ENCODE assay signal across 8 cellular contexts in genomic region chr3:127598841-127599570, GRCh38. TPM values are rescaled to one million over a fixed set of nuclear protein-coding genes. Genes with fewer than 3 reads are reported as not detected.
DNase-seq lines count a peak whose midpoint lies in the region; ATAC-seq and TF ChIP-seq lines count a peak whose summit lies in the region.

No MANE protein-coding gene starts in this region.

- H4K91ac ChIP-seq in IMR-90 (ENCODE audit: insufficient read depth, low read depth, low read length): peak overlapping the region; percentile 8; the same call in 1 of the 2 replicates

- H4K5ac ChIP-seq in IMR-90 (ENCODE audit: low read depth, low read length): no peak overlapping the region

- DNase-seq in IMR-90 (no peak), germinal center (ENCODE audit: low spot score) (no peak), SW 1271 (lab: John Stamatoyannopoulos, UW) (no peak), mesenteric fat pad (ENCODE audit: low spot score) (no peak), NCI-H524 (lab: John Stamatoyannopoulos, UW) (no peak)
- no peak for DNase-seq in central memory CD8-positive, alpha-beta T cell (ENCODE audit: low spot score in 2 of 2)
- no peak for DNase-seq in naive thymus-derived CD8-positive, alpha-beta T cell

- TF ChIP-seq POLR2A in IMR-90 (IDR thresholded peaks at IDR 0.05; ENCODE audit: low read depth, low read length): no peak

- H3K36me3 Mint-ChIP-seq in central memory CD8-positive, alpha-beta T cell (ENCODE audit: insufficient read depth): peaks cover 7% of the 10 kb centered on the region
- peaks cover 0 to 8% (median 0%) of the 10 kb centered on the region in 3 donors for H3K36me3 Mint-ChIP-seq in naive thymus-derived CD8-positive, alpha-beta T cell

- dilution Hi-C loops in IMR-90 (cut with HindIII; ENCODE audit: low sequenced_read_pairs, unreplicated experiment): no loop called here

- no peak overlapping the region for H2BK20ac ChIP-seq in IMR-90 (ENCODE audit: low read depth, low read length)

- BruUV-seq in IMR-90 (replicated peaks; lab: Mats Ljungman, UMichigan): no TSS peak

- peak overlapping the region; percentile 68 to 86 (median 75) for H3K4me3 ChIP-seq in BLaER1 treated with 17β-estradiol and CSF1 and Interleukin-3, amounts not matched to agents 10 nM and 100 nM
- H3K4me3 ChIP-seq in IMR-90 (ENCODE audit: insufficient read depth, low read depth, low read length): peak overlapping the region; percentile 52

- no peak for TF ChIP-seq RAD21 in IMR-90 (IDR thresholded peaks at IDR 0.05; ENCODE audit: low read length)

- H3K79me1 ChIP-seq in IMR-90 (ENCODE audit: low read depth in 1 of 2, low read length in 2 of 2): peaks cover 13 to 28% of the 10 kb centered on the region in 2 experiments

- no peak for ATAC-seq in IMR-90 (ENCODE audit: low read depth)
- ATAC-seq in central memory CD8-positive, alpha-beta T cell (replicated peaks; ENCODE audit: extremely low read depth, poor library complexity, severe bottlenecking): no peak
- ATAC-seq in naive thymus-derived CD8-positive, alpha-beta T cell: no peak

- H2BK15ac ChIP-seq in IMR-90 (ENCODE audit: low read depth, low read length): no peak overlapping the region

- peak overlapping the region; percentile 68 for H3K4me3 Mint-ChIP-seq in central memory CD8-positive, alpha-beta T cell
- peak overlapping the region; percentile 70 to 91 (median 84) for H3K4me3 Mint-ChIP-seq in naive thymus-derived CD8-positive, alpha-beta T cell

- no peaks in the 10 kb centered on the region for H3K9me3 Mint-ChIP-seq in central memory CD8-positive, alpha-beta T cell
- H3K9me3 Mint-ChIP-seq in naive thymus-derived CD8-positive, alpha-beta T cell: no peaks in the 10 kb centered on the region

- peak overlapping the region; percentile 54 to 79; a peak in 3 of 4 replicates for H4K8ac ChIP-seq in IMR-90 (ENCODE audit: low read depth in 2 of 2, low read length in 2 of 2)

- peaks cover 18% of the 10 kb centered on the region for H3K4me1 Mint-ChIP-seq in central memory CD8-positive, alpha-beta T cell
- H3K4me1 Mint-ChIP-seq in naive thymus-derived CD8-positive, alpha-beta T cell: peaks cover 13 to 28% (median 18%) of the 10 kb centered on the region in 4 donors

- H3K27ac Mint-ChIP-seq in central memory CD8-positive, alpha-beta T cell (ENCODE audit: low read depth): peak overlapping the region; percentile 44
- H3K27ac Mint-ChIP-seq in naive thymus-derived CD8-positive, alpha-beta T cell: peak overlapping the region; percentile 78 to 95 (median 88)

- H3K14ac ChIP-seq in IMR-90 (replicated peaks; ENCODE audit: low read depth, low read length): peak overlapping the region; percentile 39; the same call in 1 of the 2 replicates

- WGBS in IMR-90 (ENCODE audit: extremely low coverage in 2 of 2, insufficient read length in 1 of 2), 2 experiments: 27% methylated on average over 2 of the region's 14 CpGs; no CpG with 5 or more reads in 1 of the 2 experiments

- no peak for TF ChIP-seq CTCF in IMR-90 (conservative IDR thresholded peaks at IDR 0.05; ENCODE audit: low read depth, low read length)

- no peak overlapping the region for H2BK120ac ChIP-seq in IMR-90 (ENCODE audit: low read depth, low read length)

- in situ Hi-C loops in IMR-90 (cut with MboI; ENCODE audit: low sequenced_read_pairs): no loop called here

- H4K20me1 ChIP-seq in BLaER1 treated with 17β-estradiol and CSF1 and Interleukin-3, amounts not matched to agents 10 nM and 100 nM: peaks cover 0 to 17% (median 5%) of the 10 kb centered on the region in 11 experiments; a peak in 8 of 22 replicates
- no peaks in the 10 kb centered on the region for H4K20me1 ChIP-seq in IMR-90 (ENCODE audit: insufficient read depth, low read length)

- H3K27me3 Mint-ChIP-seq in central memory CD8-positive, alpha-beta T cell: no peaks in the 10 kb centered on the region
- H3K27me3 Mint-ChIP-seq in naive thymus-derived CD8-positive, alpha-beta T cell: no peaks in the 10 kb centered on the region

- peak overlapping the region; percentile 26 for H2AFZ ChIP-seq in IMR-90 (replicated peaks; ENCODE audit: low read length, poor library complexity)

- H3K9me3 ChIP-seq in BLaER1 treated with 17β-estradiol and CSF1 and Interleukin-3, amounts not matched to agents 10 nM and 100 nM (replicated peaks in 1 of 11): no peaks in the 10 kb centered on the region
- no peaks in the 10 kb centered on the region for H3K9me3 ChIP-seq in IMR-90 (ENCODE audit: control insufficient read depth, insufficient read depth, low read length)

- peak overlapping the region; percentile 78 to 99 (median 96); a peak in 21 of 22 replicates for H3K9ac ChIP-seq in BLaER1 treated with 17β-estradiol and CSF1 and Interleukin-3, amounts not matched to agents 10 nM and 100 nM
- peak overlapping the region; percentile 56; the same call in 1 of the 2 replicates for H3K9ac ChIP-seq in IMR-90 (ENCODE audit: low read depth, low read length)

- peaks cover 25 to 55% (median 46%) of the 10 kb centered on the region in 10 experiments for H3K4me1 ChIP-seq in BLaER1 treated with 17β-estradiol and CSF1 and Interleukin-3, amounts not matched to agents 10 nM and 100 nM
- peaks cover 1% of the 10 kb centered on the region; the same call in 1 of the 2 replicates for H3K4me1 ChIP-seq in IMR-90 (ENCODE audit: control insufficient read depth, insufficient read depth, low read length)

- H3K9me1 ChIP-seq in IMR-90 (ENCODE audit: insufficient read depth, low read length): peaks cover 6% of the 10 kb centered on the region; the same call in 1 of the 2 replicates

- peak overlapping the region in 10 of 11 experiments; percentile 69 to 99 (median 97); a peak in 20 of 22 replicates for H3K27ac ChIP-seq in BLaER1 treated with 17β-estradiol and CSF1 and Interleukin-3, amounts not matched to agents 10 nM and 100 nM
- no peak overlapping the region for H3K27ac ChIP-seq in IMR-90 (ENCODE audit: insufficient read depth, low read length)

- H3K36me3 ChIP-seq in BLaER1 treated with 17β-estradiol and CSF1 and Interleukin-3, amounts not matched to agents 10 nM and 100 nM: peaks cover 0 to 50% (median 47%) of the 10 kb centered on the region in 11 experiments; a peak in 20 of 22 replicates
- peaks cover 2% of the 10 kb centered on the region; the same call in 1 of the 2 replicates for H3K36me3 ChIP-seq in IMR-90 (ENCODE audit: control insufficient read depth, insufficient read depth, low read length)

- no peak overlapping the region for H3K18ac ChIP-seq in IMR-90 (ENCODE audit: low read depth, low read length)

- intact Hi-C loops in IMR-90 (cut with micrococcal nuclease): no loop called here

- CTCF ChIA-PET in IMR-90 (lab: Yijun Ruan, JAX): interaction anchor here (0.7 to 1.2 kb wide), 2 partner anchors 10 to 24 kb away, joined by 3 to 4 read pairs; no protein-coding TSS in a partner anchor

- POLR2A ChIA-PET in IMR-90 (lab: Charles Lee; ENCODE audit: unreplicated experiment): no interaction called here
- POLR2A ChIA-PET in naive thymus-derived CD8-positive, alpha-beta T cell (lab: Charles Lee): interaction anchor here (1.2 to 4.5 kb wide), 3 partner anchors 9 to 73 kb away, joined by 3 to 21 read pairs (median 12); partner anchors contain the start of genes ABTB1 and TPRA1

- peak overlapping the region; percentile 88; the same call in 1 of the 2 replicates for H2AK5ac ChIP-seq in IMR-90 (ENCODE audit: low read depth, low read length)

- peak overlapping the region; percentile 55 for H2AK9ac ChIP-seq in IMR-90 (replicated peaks; ENCODE audit: low read depth, low read length, poor library complexity)

- peak overlapping the region; percentile 60; the same call in 1 of the 2 replicates for H3K23ac ChIP-seq in IMR-90 (ENCODE audit: low read depth, low read length)

- H3K56ac ChIP-seq in IMR-90 (ENCODE audit: extremely low read depth, insufficient read depth, low read length): peak overlapping the region; percentile 53; the same call in 1 of the 2 replicates

- H2BK5ac ChIP-seq in IMR-90 (ENCODE audit: low read depth, low read length, poor library complexity, severe bottlenecking): no peak overlapping the region

- no peaks in the 10 kb centered on the region for H3K27me3 ChIP-seq in BLaER1 treated with 17β-estradiol and CSF1 and Interleukin-3, amounts not matched to agents 10 nM and 100 nM
- no peaks in the 10 kb centered on the region for H3K27me3 ChIP-seq in IMR-90 (ENCODE audit: control insufficient read depth, insufficient read depth, low read length)

- peak overlapping the region; percentile 71 to 98 (median 93) for H3K4me2 ChIP-seq in BLaER1 treated with 17β-estradiol and CSF1 and Interleukin-3, amounts not matched to agents 10 nM and 100 nM
- H3K4me2 ChIP-seq in IMR-90 (ENCODE audit: low read depth, low read length): peak overlapping the region; percentile 91

- H3K4ac ChIP-seq in IMR-90 (ENCODE audit: low read depth, low read length): peak overlapping the region; percentile 41; the same call in 1 of the 2 replicates

TF ChIP-seq in IMR-90, 13 proteins besides CTCF, POLR2A, EP300 and RAD21 (continues in another document):
- TF ChIP-seq CHD1 (IDR thresholded peaks at IDR 0.05; ENCODE audit: low read depth, low read length) (no peak), RFX5 (IDR thresholded peaks at IDR 0.05; ENCODE audit: low read depth, low read length) (no peak), FOS (IDR thresholded peaks at IDR 0.05; ENCODE audit: low read depth, low read length) (no peak), MXI1 (IDR thresholded peaks at IDR 0.05; ENCODE audit: borderline replicate concordance, low read depth, low read length) (no peak), RCOR1 (IDR thresholded peaks at IDR 0.05; ENCODE audit: insufficient replicate concordance, low read length) (no peak)

RNA-seq across cellular contexts. Expression of gene MCM2, which starts 0.8 kb away (rescaled TPM):
- 68.0 and 73.8 TPM in 2 replicates for total RNA-seq in IMR-90 (2012; rRNA removed)
- polyA plus RNA-seq in IMR-90 (2012; rRNA removed): 32.3 and 34.5 TPM in 2 replicates
- polyA plus RNA-seq in IMR-90 (2012; cell fraction: cytosol; rRNA removed): 23.1 and 27.5 TPM in 2 replicates
- polyA plus RNA-seq in IMR-90 (2012; cell fraction: nucleus; rRNA removed; ENCODE audit: low replicate concordance): 20.7 and 41.8 TPM in 2 replicates
- 10 to 100 TPM; 10.4 to 17.7 TPM for total RNA-seq in naive thymus-derived CD8-positive, alpha-beta T cell
- 10 to 100 TPM; 10.4 to 13.2 (median 13.2) TPM for polyA plus RNA-seq in naive thymus-derived CD8-positive, alpha-beta T cell
- total RNA-seq in mesenteric fat pad: 2.4 TPM

RNA-seq across cellular contexts. Expression of gene TPRA1, which starts 8.5 kb away (rescaled TPM):
- 15.3 and 17.9 TPM in 2 replicates for total RNA-seq in IMR-90 (2012; rRNA removed)
- polyA plus RNA-seq in IMR-90 (2012; rRNA removed): 40.1 and 40.3 TPM in 2 replicates
- polyA plus RNA-seq in IMR-90 (2012; cell fraction: cytosol; rRNA removed): 26.3 and 64.4 TPM in 2 replicates
- polyA plus RNA-seq in IMR-90 (2012; cell fraction: nucleus; rRNA removed; ENCODE audit: low replicate concordance): 39.8 and 124 TPM in 2 replicates
- 10 to 100 TPM; 30.2 to 34.7 TPM for total RNA-seq in naive thymus-derived CD8-positive, alpha-beta T cell
- 10 to 100 TPM; 14.8 to 27.6 (median 15.3) TPM for polyA plus RNA-seq in naive thymus-derived CD8-positive, alpha-beta T cell
- 24.6 TPM for total RNA-seq in mesenteric fat pad

RNA-seq across cellular contexts. Expression of gene PODXL2, which starts 30.0 kb away (rescaled TPM):
- total RNA-seq in IMR-90 (2012; rRNA removed): 1.6 and 1.7 TPM in 2 replicates
- polyA plus RNA-seq in IMR-90 (2012; rRNA removed): 5.4 and 5.8 TPM in 2 replicates
- polyA plus RNA-seq in IMR-90 (2012; cell fraction: cytosol; rRNA removed): 2.9 and 6.6 TPM in 2 replicates
- 2.4 and 3.5 TPM in 2 replicates for polyA plus RNA-seq in IMR-90 (2012; cell fraction: nucleus; rRNA removed; ENCODE audit: low replicate concordance)
- total RNA-seq in naive thymus-derived CD8-positive, alpha-beta T cell: 1 to 10 TPM; 2.5 to 2.8 TPM
- polyA plus RNA-seq in naive thymus-derived CD8-positive, alpha-beta T cell: 1 to 10 TPM in 2 of 3 donors, under 1 TPM in 1; 0.66 to 4.1 (median 2.6) TPM
- 2.5 TPM for total RNA-seq in mesenteric fat pad
